In the genomic region with DNA sequence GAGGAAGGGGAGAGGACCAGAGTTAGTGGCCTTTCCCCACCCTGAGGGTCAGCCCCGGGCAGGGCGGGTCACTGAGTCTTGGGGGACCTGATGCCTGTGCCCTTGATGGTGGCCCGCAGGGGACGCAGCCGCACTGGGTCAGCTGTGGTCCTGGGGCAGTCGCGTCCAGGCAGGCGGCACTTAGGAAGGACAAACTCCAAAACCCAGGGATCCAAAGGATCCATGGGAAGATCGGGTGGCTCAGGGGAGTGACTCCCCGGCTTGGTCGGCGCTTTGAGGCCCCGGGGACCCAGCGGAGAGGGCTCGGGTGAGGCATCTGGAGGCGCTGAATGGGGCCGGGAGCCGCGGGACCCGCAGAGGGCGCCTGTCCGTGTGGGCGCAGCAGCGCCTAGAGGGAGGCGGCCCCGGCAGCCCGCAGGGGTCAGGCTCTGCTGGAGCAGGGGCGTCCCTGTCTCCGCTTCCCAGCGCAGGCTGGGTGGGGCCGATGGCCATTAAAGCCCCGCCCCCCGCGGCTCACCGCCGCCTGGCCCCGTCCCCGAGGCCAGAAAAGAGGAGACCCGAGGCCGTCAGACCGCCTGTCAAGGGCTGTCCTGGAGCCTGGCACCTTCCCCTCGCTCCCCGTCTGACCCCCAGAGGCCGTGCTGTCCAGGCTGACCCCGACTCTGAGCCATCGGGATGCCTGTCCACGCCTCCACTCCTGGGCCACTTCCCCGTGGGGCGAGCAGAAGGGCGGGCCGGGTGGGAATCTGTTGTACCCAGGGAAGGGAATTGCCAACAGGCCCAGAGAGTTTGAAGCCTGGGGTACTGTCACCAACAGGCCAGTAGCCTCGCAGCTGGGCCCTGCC, we compare ENCODE assay signal across 8 cellular contexts. TPM values are rescaled to one million over a fixed set of nuclear protein-coding genes. Genes with fewer than 3 reads are reported as not detected.
A peak's percentile ranks its signal among the peaks of the same experiment; 100 is the strongest.
DNase-seq lines count a peak whose midpoint lies in the region; ATAC-seq, FAIRE-seq and TF ChIP-seq lines count a peak whose summit lies in the region.

No MANE protein-coding gene starts in this region.

- H4K8ac ChIP-seq in H1 (ENCODE audit: extremely low read depth, insufficient read depth, low read length), result peak overlapping the region; percentile 9; the same call in 1 of the 2 replicates

- no peaks in the 10 kb centered on the region for H3K79me1 ChIP-seq in H1 (ENCODE audit: low read depth, low read length)

- H2BK15ac ChIP-seq in H1 (ENCODE audit: low read length), result no peak overlapping the region

- CTCF ChIA-PET in RWPE1 (lab: Yijun Ruan, JAX) (no interaction called here), H1 (lab: Charles Lee; ENCODE audit: partially characterized antibody) (interaction anchor here (1.7 kb wide), 1 partner anchor 69 kb away, joined by 4 read pairs; no protein-coding TSS in a partner anchor)

- H3K9me3 ChIP-seq in H1 (ENCODE audit: insufficient read depth in 2 of 2, low read depth in 1 of 2, low read length in 1 of 2) (no peaks in the 10 kb centered on the region), mucosa of descending colon (no peaks in the 10 kb centered on the region), thyroid gland (no peaks in the 10 kb centered on the region)

- TF ChIP-seq POLR2A in H1 (IDR thresholded peaks at IDR 0.05; ENCODE audit: control extremely low read depth in 1 of 2, low read depth in 2 of 2, low read length in 2 of 2), result no peak
- TF ChIP-seq POLR2A in thyroid gland (IDR thresholded peaks at IDR 0.05), result no peak

- peak; percentile 93 for ATAC-seq in mucosa of descending colon

- no peak overlapping the region for H2BK20ac ChIP-seq in H1 (ENCODE audit: low read length)

- H3K4me2 ChIP-seq in H1 (ENCODE audit: insufficient read depth in 1 of 2, low read depth in 2 of 2, low read length in 2 of 2), result peak overlapping the region; percentile 76 to 82

- H3K27me3 ChIP-seq in H1 (replicated peaks in 1 of 4; ENCODE audit: control insufficient read depth in 3 of 4, extremely low read depth in 1 of 4, insufficient read depth in 3 of 4, low read length in 3 of 4) (peaks cover 0 to 12% (median 4%) of the 10 kb centered on the region in 4 experiments; a peak in 3 of 7 replicates), thyroid gland (no peaks in the 10 kb centered on the region)

- no peaks in the 10 kb centered on the region for H3K79me2 ChIP-seq in H1 (ENCODE audit: control insufficient read depth in 1 of 2, insufficient read depth in 2 of 2, low read length in 2 of 2)

- no peak overlapping the region for H4K91ac ChIP-seq in H1 (replicated peaks; ENCODE audit: insufficient read length, low read length)

- H4K5ac ChIP-seq in H1 (ENCODE audit: insufficient read length, low read depth, low read length), result no peak overlapping the region

- H2BK120ac ChIP-seq in H1 (replicated peaks; ENCODE audit: low read depth, low read length), result no peak overlapping the region

- TF ChIP-seq CTCF in RWPE1 (conservative IDR thresholded peaks at IDR 0.05; ENCODE audit: low read depth) (no peak), H1 (IDR thresholded peaks at IDR 0.05; ENCODE audit: control extremely low read depth in 1 of 3, insufficient read depth in 1 of 3, low read depth in 1 of 3, low read length in 3 of 3) (peak; percentile 26 to 55 (median 28)), mucosa of descending colon (IDR thresholded peaks at IDR 0.05) (peak; percentile 28), thyroid gland (IDR thresholded peaks at IDR 0.05) (peak in 1 of 6 experiments; percentile 20)

- no peak overlapping the region for H3K9ac ChIP-seq in H1 (replicated peaks in 1 of 4; ENCODE audit: extremely low read depth in 1 of 4, low read depth in 3 of 4, low read length in 3 of 4)

- no peaks in the 10 kb centered on the region for H3K36me3 ChIP-seq in H1 (ENCODE audit: control insufficient read depth in 2 of 4, insufficient read depth in 4 of 4, low read length in 3 of 4)
- no peaks in the 10 kb centered on the region for H3K36me3 ChIP-seq in mucosa of descending colon (ENCODE audit: low read depth)
- no peaks in the 10 kb centered on the region for H3K36me3 ChIP-seq in thyroid gland

- no peak overlapping the region for H2BK12ac ChIP-seq in H1 (ENCODE audit: low read depth, low read length)

- H3K23ac ChIP-seq in H1 (ENCODE audit: insufficient read length), result no peak overlapping the region

- WGBS in H1 (ENCODE audit: extremely low coverage in 1 of 2, insufficient coverage in 1 of 2, insufficient read length in 1 of 2, insufficient replicate concordance in 2 of 2, low coverage in 1 of 2, low lambda C conversion rate in 2 of 2, missing lambda C conversion rate in 1 of 2), 2 experiments, result 17% methylated on average over 49 of the region's 52 CpGs; no CpG with 5 or more reads in 1 of the 2 experiments
- WGBS in thyroid gland, 2 donors, result 27 to 61% methylated on average over 3 to 21 of the region's 52 CpGs

- no peak for TF ChIP-seq EP300 in H1 (IDR thresholded peaks at IDR 0.05; ENCODE audit: borderline replicate concordance in 1 of 2, low read depth in 2 of 2, low read length in 2 of 2)

- peak overlapping the region; percentile 92 for H2AFZ ChIP-seq in H1 (ENCODE audit: low read length)

- H3K4me3 ChIP-seq in H1 (ENCODE audit: extremely low read depth in 1 of 4, insufficient read depth in 2 of 4, low read depth in 3 of 4, low read length in 4 of 4) (peak overlapping the region; percentile 35 to 57 (median 38)), mucosa of descending colon (no peak overlapping the region), thyroid gland (replicated peaks in 1 of 3) (peak overlapping the region in 1 of 3 donors; percentile 16)

- no peak overlapping the region for H3K14ac ChIP-seq in H1 (ENCODE audit: insufficient read length)

- H3K27ac ChIP-seq in RWPE1 (peak overlapping the region; percentile 74; the same call in 1 of the 2 replicates), H1 (ENCODE audit: low read depth, low read length) (no peak overlapping the region), thyroid gland (peak overlapping the region in 1 of 3 donors; percentile 28)

- no peak; a peak in 1 of 4 replicates for TF ChIP-seq RAD21 in H1 (IDR thresholded peaks at IDR 0.05 in 1 of 2, conservative IDR thresholded peaks at IDR 0.05 in 1 of 2; ENCODE audit: low read depth in 2 of 2, low read length in 2 of 2)

- peaks cover 0 to 5% (median 3%) of the 10 kb centered on the region in 4 experiments; a peak in 6 of 7 replicates for H3K4me1 ChIP-seq in H1 (replicated peaks in 1 of 4; ENCODE audit: control insufficient read depth in 3 of 4, insufficient read depth in 4 of 4, low read length in 3 of 4)
- peaks cover 12% of the 10 kb centered on the region for H3K4me1 ChIP-seq in mucosa of descending colon (ENCODE audit: low read depth)
- H3K4me1 ChIP-seq in thyroid gland, result peaks cover 10 to 18% of the 10 kb centered on the region in 2 donors

- DNase-seq in ELR (ENCODE audit: low read depth) (peak; percentile 71), RWPE1 (ENCODE audit: low spot score) (no peak), H1 (ENCODE audit: low read depth in 1 of 2, low spot score in 2 of 2) (peak in 1 of 2 experiments; percentile 84), mucosa of descending colon (peak; percentile 61 to 78 (median 72)), thyroid gland (peak; percentile 35 to 37), NCI-H510A treated with DMSO at 0.1 percent for 48 hours (lab: John Stamatoyannopoulos, UW) (no peak), NCI-H69 (lab: John Stamatoyannopoulos, UW) (no peak), NCI-H1092 treated with DMSO at 0.1 percent for 48 hours (lab: John Stamatoyannopoulos, UW) (no peak)

- H3K56ac ChIP-seq in H1 (replicated peaks; ENCODE audit: insufficient read length, low read depth, low read length), result no peak overlapping the region

- FAIRE-seq in H1 (lab: Jason Lieb, UNC), result no peak

- H2AK5ac ChIP-seq in H1 (ENCODE audit: low read depth, low read length), result no peak overlapping the region

- no peak overlapping the region for H2BK5ac ChIP-seq in H1 (ENCODE audit: low read depth, low read length)

- H3K4ac ChIP-seq in H1 (replicated peaks; ENCODE audit: insufficient read length, low read depth, low read length), result no peak overlapping the region

- H4K20me1 ChIP-seq in H1 (replicated peaks in 1 of 2; ENCODE audit: control insufficient read depth in 1 of 2, insufficient read depth in 2 of 2, low read length in 2 of 2), result no peaks in the 10 kb centered on the region

- peaks cover 4% of the 10 kb centered on the region; the same call in 1 of the 2 replicates for H3K23me2 ChIP-seq in H1 (ENCODE audit: low read depth, low read length)

- H3K18ac ChIP-seq in H1 (ENCODE audit: extremely low read depth, low read length), result peak overlapping the region; percentile 71; the same call in 1 of the 2 replicates

- intact Hi-C loops in mucosa of descending colon (cut with DNase I, micrococcal nuclease) (no loop called here), thyroid gland (cut with DNase I) (no loop called here)

- POLR2A ChIA-PET in RWPE1 (lab: Yijun Ruan, JAX; ENCODE audit: low non-redundant PET) (no interaction called here), H1 (lab: Charles Lee; ENCODE audit: partially characterized antibody) (no interaction called here)

RNA-seq across cellular contexts. Expression of a gene that starts 17.4 kb away (rescaled TPM):
- total RNA-seq in H1 (2021; fragmentation: NEBNext Ultra II Directional; extraction: Animal tissue kit (Norgen Biotek cat#: 25700)), result not detected in 2 replicates
- not detected in 2 replicates for polyA plus RNA-seq in H1 (2011; rRNA removed)
- not detected for polyA plus RNA-seq in H1 (2011; cell fraction: cytosol; rRNA removed)
- polyA plus RNA-seq in H1 (2011; cell fraction: nucleus; rRNA removed), result not detected
- polyA plus RNA-seq in H1 (2012, experiment 1 of 2), result not detected in 4 replicates
- not detected for polyA plus RNA-seq in H1 (2012, experiment 2 of 2)
- not detected for polyA plus RNA-seq in H1 (2013, experiment 1 of 2)
- polyA plus RNA-seq in H1 (2013, experiment 2 of 2), result not detected
- not detected in 2 replicates for polyA minus RNA-seq in H1 (2011; rRNA and poly(A)+ RNA removed)
- not detected for polyA minus RNA-seq in H1 (2011; cell fraction: cytosol; rRNA and poly(A)+ RNA removed)
- polyA minus RNA-seq in H1 (2011; cell fraction: nucleus; rRNA and poly(A)+ RNA removed), result not detected
- 10 to 100 TPM; 10.4 to 49.0 (median 14.9) TPM for total RNA-seq in mucosa of descending colon
- 1 to 10 TPM; 2.2 to 9.4 (median 3.0) TPM for total RNA-seq in thyroid gland

RNA-seq across cellular contexts. Expression of a gene that starts 18.8 kb away (rescaled TPM):
- 63.8 and 68.4 TPM in 2 replicates for total RNA-seq in H1 (2021; fragmentation: NEBNext Ultra II Directional; extraction: Animal tissue kit (Norgen Biotek cat#: 25700))
- polyA plus RNA-seq in H1 (2011; rRNA removed), result 154 and 164 TPM in 2 replicates
- 89.4 TPM for polyA plus RNA-seq in H1 (2011; cell fraction: cytosol; rRNA removed)
- 98.6 TPM for polyA plus RNA-seq in H1 (2011; cell fraction: nucleus; rRNA removed)
- 57.2 to 70.9 TPM (median 68.0 TPM) in 4 replicates for polyA plus RNA-seq in H1 (2012, experiment 1 of 2)
- polyA plus RNA-seq in H1 (2012, experiment 2 of 2), result 81.1 TPM
- polyA plus RNA-seq in H1 (2013, experiment 1 of 2), result 69.8 TPM
- polyA plus RNA-seq in H1 (2013, experiment 2 of 2), result 66.2 TPM
- polyA minus RNA-seq in H1 (2011; rRNA and poly(A)+ RNA removed), result 49.1 and 51.8 TPM in 2 replicates
- 26.6 TPM for polyA minus RNA-seq in H1 (2011; cell fraction: cytosol; rRNA and poly(A)+ RNA removed)
- 28.0 TPM for polyA minus RNA-seq in H1 (2011; cell fraction: nucleus; rRNA and poly(A)+ RNA removed)
- total RNA-seq in mucosa of descending colon, result 10 to 100 TPM; 26.1 to 35.6 (median 28.6) TPM
- total RNA-seq in thyroid gland, result 10 to 100 TPM; 36.2 to 49.7 (median 37.5) TPM

RNA-seq across cellular contexts. Expression of a gene that starts 27.8 kb away (rescaled TPM):
- total RNA-seq in H1 (2021; fragmentation: NEBNext Ultra II Directional; extraction: Animal tissue kit (Norgen Biotek cat#: 25700)), result 26.8 and 26.9 TPM in 2 replicates
- 42.9 and 51.6 TPM in 2 replicates for polyA plus RNA-seq in H1 (2011; rRNA removed)
- 31.9 TPM for polyA plus RNA-seq in H1 (2011; cell fraction: cytosol; rRNA removed)
- polyA plus RNA-seq in H1 (2011; cell fraction: nucleus; rRNA removed), result 23.5 TPM
- polyA plus RNA-seq in H1 (2012, experiment 1 of 2), result 22.1 to 34.0 TPM (median 32.3 TPM) in 4 replicates
- polyA plus RNA-seq in H1 (2012, experiment 2 of 2), result 36.1 TPM
- polyA plus RNA-seq in H1 (2013, experiment 1 of 2), result 24.1 TPM
- polyA plus RNA-seq in H1 (2013, experiment 2 of 2), result 28.1 TPM
- polyA minus RNA-seq in H1 (2011; rRNA and poly(A)+ RNA removed), result 46.3 and 49.0 TPM in 2 replicates
- 18.8 TPM for polyA minus RNA-seq in H1 (2011; cell fraction: cytosol; rRNA and poly(A)+ RNA removed)
- 17.8 TPM for polyA minus RNA-seq in H1 (2011; cell fraction: nucleus; rRNA and poly(A)+ RNA removed)
- total RNA-seq in mucosa of descending colon (10 to 100 TPM; 29.6 to 41.5 (median 36.6) TPM), thyroid gland (10 to 100 TPM; 18.9 to 37.5 (median 32.7) TPM)

RNA-seq across cellular contexts. Expression of a gene that starts 40.0 kb away (rescaled TPM):
- 4.4 and 4.9 TPM in 2 replicates for total RNA-seq in H1 (2021; fragmentation: NEBNext Ultra II Directional; extraction: Animal tissue kit (Norgen Biotek cat#: 25700))
- 3.4 and 3.8 TPM in 2 replicates for polyA plus RNA-seq in H1 (2011; rRNA removed)
- 4.0 TPM for polyA plus RNA-seq in H1 (2011; cell fraction: cytosol; rRNA removed)
- 13.4 TPM for polyA plus RNA-seq in H1 (2011; cell fraction: nucleus; rRNA removed)
- polyA plus RNA-seq in H1 (2012, experiment 1 of 2), result 1.9 to 3.6 TPM (median 3.2 TPM) in 4 replicates
- polyA plus RNA-seq in H1 (2012, experiment 2 of 2), result 2.1 TPM
- 4.8 TPM for polyA plus RNA-seq in H1 (2013, experiment 1 of 2)
- 4.4 TPM for polyA plus RNA-seq in H1 (2013, experiment 2 of 2)
- polyA minus RNA-seq in H1 (2011; rRNA and poly(A)+ RNA removed), result 1.6 and 2.0 TPM in 2 replicates
- 1.2 TPM for polyA minus RNA-seq in H1 (2011; cell fraction: cytosol; rRNA and poly(A)+ RNA removed)
- polyA minus RNA-seq in H1 (2011; cell fraction: nucleus; rRNA and poly(A)+ RNA removed), result 4.7 TPM
- 100 to 1,000 TPM in 1 of 3 donors, 10 to 100 TPM in 2; 41.8 to 116 (median 82.8) TPM for total RNA-seq in mucosa of descending colon
- total RNA-seq in thyroid gland, result 1 to 10 TPM; 3.7 to 8.1 (median 6.7) TPM

RNA-seq across cellular contexts. Expression of a gene that starts 52.6 kb away (rescaled TPM):
- 4.3 and 5.9 TPM in 2 replicates for total RNA-seq in H1 (2021; fragmentation: NEBNext Ultra II Directional; extraction: Animal tissue kit (Norgen Biotek cat#: 25700))
- 8.9 and 11.4 TPM in 2 replicates for polyA plus RNA-seq in H1 (2011; rRNA removed)
- polyA plus RNA-seq in H1 (2011; cell fraction: cytosol; rRNA removed), result 11.5 TPM
- 33.1 TPM for polyA plus RNA-seq in H1 (2011; cell fraction: nucleus; rRNA removed)
- polyA plus RNA-seq in H1 (2012, experiment 1 of 2), result 8.7 to 12.5 TPM (median 11.8 TPM) in 4 replicates
- 2.6 TPM for polyA plus RNA-seq in H1 (2012, experiment 2 of 2)
- polyA plus RNA-seq in H1 (2013, experiment 1 of 2), result 2.8 TPM
- 2.1 TPM for polyA plus RNA-seq in H1 (2013, experiment 2 of 2)
- polyA minus RNA-seq in H1 (2011; rRNA and poly(A)+ RNA removed), result 7.1 and 9.4 TPM in 2 replicates
- polyA minus RNA-seq in H1 (2011; cell fraction: cytosol; rRNA and poly(A)+ RNA removed), result 3.9 TPM
- polyA minus RNA-seq in H1 (2011; cell fraction: nucleus; rRNA and poly(A)+ RNA removed), result 8.7 TPM
- total RNA-seq in mucosa of descending colon (10 to 100 TPM; 37.0 to 63.9 (median 47.7) TPM), thyroid gland (10 to 100 TPM; 39.0 to 64.6 (median 56.9) TPM)

Comparison
In these comparisons a context has a peak if more than half of its experiments do, and no peak if none do; other contexts are left out.
1. DNase-seq: peak in ELR (single experiment), mucosa of descending colon (3 of 3) and thyroid gland (2 of 2); none in RWPE1 (single experiment), NCI-H510A treated with DMSO at 0.1 percent for 48 hours (single experiment), NCI-H69 (single experiment) and NCI-H1092 treated with DMSO at 0.1 percent for 48 hours (single experiment).